In the genomic region with DNA sequence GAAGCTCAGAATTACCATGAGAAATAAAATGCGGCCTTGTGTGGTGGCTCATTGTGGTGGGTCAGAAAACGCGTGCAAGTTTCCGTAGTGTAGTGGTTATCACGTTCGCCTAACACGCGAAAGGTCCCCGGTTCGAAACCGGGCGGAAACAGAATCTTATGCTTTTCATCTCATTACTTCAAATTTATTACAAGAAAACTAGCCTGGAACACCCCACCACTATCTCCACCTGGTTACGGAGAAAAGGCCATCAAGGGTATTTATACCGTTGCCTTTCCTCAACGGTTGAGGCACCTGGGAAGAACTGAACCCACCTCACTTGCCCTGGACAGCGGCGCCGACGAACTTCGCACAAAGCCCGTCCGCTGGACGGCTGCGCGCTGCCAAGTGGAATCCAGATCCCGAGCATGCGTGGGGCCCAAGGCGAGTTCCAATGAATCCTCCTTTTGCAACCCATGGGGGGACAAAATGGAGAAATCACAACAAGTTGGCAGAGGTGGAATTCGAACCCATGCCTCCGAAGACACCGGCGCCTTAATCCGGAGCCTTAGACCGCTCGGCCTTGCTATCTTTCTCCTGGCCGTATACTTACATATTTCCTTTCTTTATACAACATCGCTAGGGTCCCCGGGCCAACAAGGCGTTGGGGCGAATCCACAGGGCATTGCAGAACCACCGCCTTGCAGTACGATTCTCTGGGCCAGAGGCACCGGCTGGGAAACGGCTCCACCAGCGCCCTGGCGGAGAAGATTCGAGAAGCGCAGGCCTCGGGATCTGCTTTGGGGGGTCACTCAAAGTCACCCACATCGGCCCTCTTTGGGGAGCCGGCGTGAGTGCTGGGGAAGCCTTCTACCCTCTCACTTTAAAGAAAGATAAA, we compare ENCODE assay signal across 10 cellular contexts. TPM values are rescaled to one million over a fixed set of nuclear protein-coding genes. Genes with fewer than 3 reads are reported as not detected.
A peak's percentile ranks its signal among the peaks of the same experiment; 100 is the strongest.
DNase-seq lines count a peak whose midpoint lies in the region; ATAC-seq, FAIRE-seq and TF ChIP-seq lines count a peak whose summit lies in the region.
"Had no signal": no experiment of that assay in that cellular context is flagged by ENCODE, and none has a peak within 500 bp of the region (broad histone marks: within the 10 kb centered on the region; RNA-seq: fewer than 3 reads in every experiment).

No MANE protein-coding gene starts in this region.

- H3K36me3 ChIP-seq in ES-I3 (ENCODE audit: insufficient read depth, low read length) (no peaks in the 10 kb centered on the region), MG63 (no peaks in the 10 kb centered on the region), GM12878 (ENCODE audit: control insufficient read depth in 2 of 2, insufficient read depth in 2 of 2, low read length in 1 of 2) (no peaks in the 10 kb centered on the region), neural progenitor cell (no peaks in the 10 kb centered on the region), ovary (no peaks in the 10 kb centered on the region), tibial nerve (no peaks in the 10 kb centered on the region)

- H3K79me2 ChIP-seq in GM12878 (ENCODE audit: control insufficient read depth, insufficient read depth, low read length) (no peaks in the 10 kb centered on the region), neural progenitor cell (ENCODE audit: low read depth) (no peaks in the 10 kb centered on the region)

- intact Hi-C loops in GM12878 (cut with micrococcal nuclease; ENCODE audit: unreplicated experiment), result no loop called here
- intact Hi-C loops in ovary (cut with DNase I), result no loop called here

- in situ Hi-C loops in GM12878 (cut with MboI), result loop anchor here (5.0 kb wide), 1 partner anchor 362 kb away; a partner anchor contains a TSS

- peak overlapping the region; percentile 81 for H3K4me3 Mint-ChIP-seq in neural progenitor cell

- peaks cover 55% of the 10 kb centered on the region for H3K27me3 Mint-ChIP-seq in neural progenitor cell (ENCODE audit: insufficient read depth, low read depth)

- peaks cover 5% of the 10 kb centered on the region for H3K9me3 Mint-ChIP-seq in neural progenitor cell

- SMC1A ChIA-PET in GM12878 (lab: Charles Lee; ENCODE audit: uncharacterized antibody, unreplicated experiment), result interaction anchor here (1.1 to 1.4 kb wide), 3 partner anchors 14 to 305 kb away, joined by 3 to 4 read pairs (median 3); no protein-coding TSS in a partner anchor

- H2AFZ ChIP-seq in GM12878 (ENCODE audit: control insufficient read depth, low read depth, low read length) (no peak overlapping the region), neural progenitor cell (replicated peaks) (no peak overlapping the region)

- peak; percentile 64 for DNase-seq in MG63
- DNase-seq in GM12878 (ENCODE audit: low read depth, low spot score), result no peak
- DNase-seq in neural progenitor cell (ENCODE audit: low spot score), result peak; percentile 23
- DNase-seq in ovary, result no peak
- no peak for DNase-seq in 8988T
- no peak for DNase-seq in SK-N-DZ (ENCODE audit: low spot score)
- no peak for DNase-seq in tibial nerve (ENCODE audit: low spot score in 2 of 2)
- DNase-seq: nucleus accumbens, SHP77 had no signal

- H3K27me3 ChIP-seq in MG63 (no peaks in the 10 kb centered on the region), GM12878 (replicated peaks in 1 of 2; ENCODE audit: control insufficient read depth in 2 of 2, insufficient read depth in 2 of 2, low read length in 1 of 2) (no peaks in the 10 kb centered on the region), neural progenitor cell (peaks cover 72% of the 10 kb centered on the region), ovary (no peaks in the 10 kb centered on the region), tibial nerve (peaks cover 0 to 54% of the 10 kb centered on the region in 2 donors)

- no peaks in the 10 kb centered on the region for H3K4me1 ChIP-seq in ES-I3 (ENCODE audit: insufficient read depth, low read length)
- H3K4me1 ChIP-seq in GM12878 (ENCODE audit: control insufficient read depth, insufficient read depth, low read length), result peaks cover 35% of the 10 kb centered on the region
- H3K4me1 ChIP-seq in neural progenitor cell, result peaks cover 8% of the 10 kb centered on the region
- peaks cover 4% of the 10 kb centered on the region for H3K4me1 ChIP-seq in ovary (ENCODE audit: insufficient read depth)
- peaks cover 0 to 21% (median 2%) of the 10 kb centered on the region in 4 donors for H3K4me1 ChIP-seq in tibial nerve

- H3F3A ChIP-seq in neural progenitor cell (ENCODE audit: low read depth), result peaks cover 50% of the 10 kb centered on the region

- H3K4me1 Mint-ChIP-seq in neural progenitor cell, result peaks cover 20% of the 10 kb centered on the region

- H3K27ac Mint-ChIP-seq in neural progenitor cell, result no peak overlapping the region

- no peak for TF ChIP-seq RAD21 in GM12878 (IDR thresholded peaks at IDR 0.05; ENCODE audit: insufficient read depth, low read depth, low read length)

- H3K9me3 ChIP-seq in ES-I3 (ENCODE audit: control insufficient read depth, insufficient read depth, low read length) (no peaks in the 10 kb centered on the region), MG63 (no peaks in the 10 kb centered on the region), GM12878 (replicated peaks; ENCODE audit: control insufficient read depth, insufficient read depth, low read length) (no peaks in the 10 kb centered on the region), neural progenitor cell (ENCODE audit: low read depth) (no peaks in the 10 kb centered on the region), ovary (no peaks in the 10 kb centered on the region), tibial nerve (no peaks in the 10 kb centered on the region)

- H3K27ac ChIP-seq in GM12878 (ENCODE audit: control insufficient read depth, insufficient read depth), result no peak overlapping the region
- H3K27ac ChIP-seq in neural progenitor cell, result no peak overlapping the region
- H3K27ac ChIP-seq in ovary, result no peak overlapping the region
- H3K27ac ChIP-seq in tibial nerve, result no peak overlapping the region

- TF ChIP-seq EP300 in GM12878 (IDR thresholded peaks at IDR 0.05; ENCODE audit: borderline replicate concordance in 1 of 2, control insufficient read depth in 1 of 2, low read depth in 2 of 2, low read length in 2 of 2) (no peak), ovary (IDR thresholded peaks at IDR 0.05) (no peak), tibial nerve (IDR thresholded peaks at IDR 0.05) (no peak)

- FAIRE-seq in GM12878 (lab: Jason Lieb, UNC), result peak; percentile 72

- H4K20me1 ChIP-seq in GM12878 (ENCODE audit: control insufficient read depth, insufficient read depth), result no peaks in the 10 kb centered on the region
- H4K20me1 ChIP-seq in neural progenitor cell (ENCODE audit: low read depth), result no peaks in the 10 kb centered on the region

- POLR2A ChIA-PET in GM12878 (lab: Charles Lee), result no interaction called here

- no peak for ATAC-seq in GM12878

- 73% methylated on average over 41 of the region's 52 CpGs for WGBS in GM12878 (ENCODE audit: insufficient coverage, insufficient replicate concordance, low lambda C conversion rate, missing lambda C conversion rate)
- WGBS in ovary, 3 donors, result 5 to 15% (median 10%) methylated on average over 42 to 49 of the region's 52 CpGs
- WGBS in tibial nerve, 2 donors, result 16 to 18% methylated on average over 41 to 45 of the region's 52 CpGs

- RAD21 ChIA-PET in GM12878 (lab: Charles Lee; ENCODE audit: unreplicated experiment), result interaction anchor here (0.8 kb wide), 1 partner anchor 25 kb away, joined by 3 read pairs; no protein-coding TSS in a partner anchor

- no peak overlapping the region for H3K4me3 ChIP-seq in MG63
- no peak overlapping the region for H3K4me3 ChIP-seq in GM12878
- H3K4me3 ChIP-seq in neural progenitor cell, result peak overlapping the region; percentile 49
- H3K4me3 ChIP-seq in ovary, result no peak overlapping the region
- H3K4me3 ChIP-seq in tibial nerve, result no peak overlapping the region

- TF ChIP-seq CTCF in GM12878 (IDR thresholded peaks at IDR 0.05 in 2 of 3, conservative IDR thresholded peaks at IDR 0.05 in 1 of 3; ENCODE audit: control insufficient read depth in 2 of 3, extremely low read depth in 1 of 3, insufficient read depth in 1 of 3, low read depth in 3 of 3, low read length in 3 of 3) (no peak), neural progenitor cell (IDR thresholded peaks at IDR 0.05) (no peak), ovary (IDR thresholded peaks at IDR 0.05) (no peak), tibial nerve (IDR thresholded peaks at IDR 0.05) (no peak)

- BruUV-seq in GM12878 (replicated peaks; lab: Mats Ljungman, UMichigan), result no TSS peak

- CTCF ChIA-PET in GM12878 (lab: Yijun Ruan, JAX), result interaction anchor here (1.4 to 1.8 kb wide), 3 partner anchors 9 to 380 kb away, joined by 4 to 7 read pairs (median 5); no protein-coding TSS in a partner anchor

- H3K9ac ChIP-seq in ES-I3 (ENCODE audit: low read depth, low read length) (peak overlapping the region; percentile 46; the same call in 1 of the 2 replicates), GM12878 (ENCODE audit: control insufficient read depth, insufficient read depth, low read length) (no peak overlapping the region), neural progenitor cell (no peak overlapping the region)

- H3K4me2 ChIP-seq in GM12878 (ENCODE audit: control insufficient read depth, insufficient read depth), result no peak overlapping the region; the same call in 1 of the 2 replicates
- H3K4me2 ChIP-seq in neural progenitor cell, result peak overlapping the region; percentile 85

- no peaks in the 10 kb centered on the region for H3K36me3 Mint-ChIP-seq in neural progenitor cell

- TF ChIP-seq POLR2A in GM12878 (IDR thresholded peaks at IDR 0.05; ENCODE audit: low read depth, low read length) (no peak), ovary (IDR thresholded peaks at IDR 0.05) (no peak), tibial nerve (IDR thresholded peaks at IDR 0.05) (no peak)

RNA-seq across cellular contexts. Expression of a gene that starts 16.9 kb away (rescaled TPM):
- total RNA-seq in MG63 (2014; rRNA removed; shearing (Covaris generic); ENCODE audit: low replicate concordance), result not detected in 2 replicates
- 0.20 and 0.56 TPM in 2 replicates for total RNA-seq in GM12878 (2013; cell fraction: nucleolus; rRNA removed)
- total RNA-seq in GM12878 (2014; rRNA removed) (not detected in 2 replicates), GM12878 (2014; rRNA removed; fragmentation: Illumina TruSeq; extraction: Trizol) (not detected in 2 replicates), GM12878 (2021) (not detected in 2 replicates), neural progenitor cell (ENCODE audit: low replicate concordance) (not detected in 2 replicates), ovary (under 1 TPM in 1 of 7 donors, not detected in 6; 0.80 TPM), tibial nerve (not detected)
- polyA plus RNA-seq in GM12878 (2011; ENCODE audit: low read depth), result not detected
- polyA plus RNA-seq in GM12878 (2011; rRNA removed) (0.14 and 0.26 TPM in 2 replicates), GM12878 (2014; fragmentation: Illumina TruSeq; extraction: Trizol) (0.11 TPM in 1 of 2 replicates, not detected in the other), GM12878 (2014; fragmentation: Nextera tagmentation; extraction: Ambion mirVana) (not detected), GM12878 (2014; rRNA removed) (not detected in 2 replicates), GM12878 (2016; fragmentation: Nextera tagmentation; extraction: Ambion mirVana) (not detected), ovary (not detected)
- polyA plus RNA-seq in GM12878 (2011; cell fraction: cytosol; rRNA removed), result 0.09 and 0.13 TPM in 2 replicates
- 0.22 and 0.25 TPM in 2 replicates for polyA plus RNA-seq in GM12878 (2011; cell fraction: nucleus; rRNA removed)
- not detected in 2 replicates for polyA plus RNA-seq in GM12878 (2012)
- polyA minus RNA-seq in GM12878 (2011; rRNA and poly(A)+ RNA removed), result 0.05 and 0.88 TPM in 2 replicates
- polyA minus RNA-seq in GM12878 (2011; cell fraction: cytosol; rRNA and poly(A)+ RNA removed), result not detected in 2 replicates
- polyA minus RNA-seq in GM12878 (2011; cell fraction: nucleus; rRNA and poly(A)+ RNA removed), result 0.24 and 0.29 TPM in 2 replicates
- not detected in 2 replicates for polyA plus RNA-seq in SK-N-DZ (2014; cell fraction: cytosol; rRNA removed)
- polyA plus RNA-seq in SK-N-DZ (2014; cell fraction: nucleus; rRNA removed), result not detected in 2 replicates

RNA-seq across cellular contexts. Expression of a gene that starts 33.3 kb away (rescaled TPM):
- total RNA-seq in MG63 (2014; rRNA removed; shearing (Covaris generic); ENCODE audit: low replicate concordance), result not detected in 2 replicates
- 1.1 and 2.0 TPM in 2 replicates for total RNA-seq in GM12878 (2013; cell fraction: nucleolus; rRNA removed)
- total RNA-seq in GM12878 (2014; rRNA removed) (0.05 TPM in 1 of 2 replicates, not detected in the other), GM12878 (2014; rRNA removed; fragmentation: Illumina TruSeq; extraction: Trizol) (not detected in 2 replicates), GM12878 (2021) (not detected in 2 replicates), neural progenitor cell (ENCODE audit: low replicate concordance) (not detected in 2 replicates), ovary (not detected), tibial nerve (not detected)
- 0.18 TPM for polyA plus RNA-seq in GM12878 (2011; ENCODE audit: low read depth)
- polyA plus RNA-seq in GM12878 (2011; rRNA removed) (3.2 and 4.4 TPM in 2 replicates), GM12878 (2014; fragmentation: Illumina TruSeq; extraction: Trizol) (not detected in 2 replicates), GM12878 (2014; fragmentation: Nextera tagmentation; extraction: Ambion mirVana) (not detected), GM12878 (2014; rRNA removed) (not detected in 2 replicates), GM12878 (2016; fragmentation: Nextera tagmentation; extraction: Ambion mirVana) (under 1 TPM in 1 of 2 experiments, not detected in 1; 0.20 TPM), ovary (not detected)
- polyA plus RNA-seq in GM12878 (2011; cell fraction: cytosol; rRNA removed), result 3.7 and 4.0 TPM in 2 replicates
- 1.9 and 4.3 TPM in 2 replicates for polyA plus RNA-seq in GM12878 (2011; cell fraction: nucleus; rRNA removed)
- 0.18 and 0.20 TPM in 2 replicates for polyA plus RNA-seq in GM12878 (2012)
- 3.6 and 4.9 TPM in 2 replicates for polyA minus RNA-seq in GM12878 (2011; rRNA and poly(A)+ RNA removed)
- 0.53 and 1.8 TPM in 2 replicates for polyA minus RNA-seq in GM12878 (2011; cell fraction: cytosol; rRNA and poly(A)+ RNA removed)
- 0.85 and 0.86 TPM in 2 replicates for polyA minus RNA-seq in GM12878 (2011; cell fraction: nucleus; rRNA and poly(A)+ RNA removed)
- polyA plus RNA-seq in SK-N-DZ (2014; cell fraction: cytosol; rRNA removed), result not detected in 2 replicates
- not detected in 2 replicates for polyA plus RNA-seq in SK-N-DZ (2014; cell fraction: nucleus; rRNA removed)

RNA-seq across cellular contexts. Expression of a gene that starts 40.7 kb away (rescaled TPM):
- total RNA-seq in MG63 (2014; rRNA removed; shearing (Covaris generic); ENCODE audit: low replicate concordance), result 15.6 and 22.6 TPM in 2 replicates
- total RNA-seq in GM12878 (2013; cell fraction: nucleolus; rRNA removed), result 0.59 and 0.84 TPM in 2 replicates
- total RNA-seq in GM12878 (2014; rRNA removed) (0.54 and 1.1 TPM in 2 replicates), GM12878 (2014; rRNA removed; fragmentation: Illumina TruSeq; extraction: Trizol) (0.22 and 0.46 TPM in 2 replicates), GM12878 (2021) (0.38 and 0.96 TPM in 2 replicates), neural progenitor cell (ENCODE audit: low replicate concordance) (not detected in 2 replicates), ovary (1 to 10 TPM in 2 of 7 donors, under 1 TPM in 5; 0.34 to 2.9 (median 0.93) TPM), tibial nerve (10 to 100 TPM in 3 of 4 donors, 1 to 10 TPM in 1; 3.7 to 12.1 (median 10.6) TPM)
- 1.1 TPM for polyA plus RNA-seq in GM12878 (2011; ENCODE audit: low read depth)
- polyA plus RNA-seq in GM12878 (2011; rRNA removed) (1.6 TPM in 2 replicates), GM12878 (2014; fragmentation: Illumina TruSeq; extraction: Trizol) (0.32 and 0.33 TPM in 2 replicates), GM12878 (2014; fragmentation: Nextera tagmentation; extraction: Ambion mirVana) (under 1 TPM; 0.02 to 0.20 TPM), GM12878 (2014; rRNA removed) (0.84 and 1.1 TPM in 2 replicates), GM12878 (2016; fragmentation: Nextera tagmentation; extraction: Ambion mirVana) (1 to 10 TPM in 1 of 2 experiments, under 1 TPM in 1; 0.44 to 1.3 TPM), ovary (under 1 TPM; 0.45 to 0.82 TPM)
- 0.97 and 1.0 TPM in 2 replicates for polyA plus RNA-seq in GM12878 (2011; cell fraction: cytosol; rRNA removed)
- 2.2 and 2.4 TPM in 2 replicates for polyA plus RNA-seq in GM12878 (2011; cell fraction: nucleus; rRNA removed)
- polyA plus RNA-seq in GM12878 (2012), result 0.87 and 1.7 TPM in 2 replicates
- polyA minus RNA-seq in GM12878 (2011; rRNA and poly(A)+ RNA removed), result 0.80 and 0.88 TPM in 2 replicates
- polyA minus RNA-seq in GM12878 (2011; cell fraction: cytosol; rRNA and poly(A)+ RNA removed), result 0.83 and 1.1 TPM in 2 replicates
- polyA minus RNA-seq in GM12878 (2011; cell fraction: nucleus; rRNA and poly(A)+ RNA removed), result 0.73 and 1.5 TPM in 2 replicates
- polyA plus RNA-seq in SK-N-DZ (2014; cell fraction: cytosol; rRNA removed), result 0.17 and 1.8 TPM in 2 replicates
- polyA plus RNA-seq in SK-N-DZ (2014; cell fraction: nucleus; rRNA removed), result 2.4 and 4.4 TPM in 2 replicates

RNA-seq across cellular contexts. Expression of a gene that starts 58.8 kb away (rescaled TPM):
- 31.9 and 43.0 TPM in 2 replicates for total RNA-seq in MG63 (2014; rRNA removed; shearing (Covaris generic); ENCODE audit: low replicate concordance)
- 30.1 and 34.3 TPM in 2 replicates for total RNA-seq in GM12878 (2013; cell fraction: nucleolus; rRNA removed)
- total RNA-seq in GM12878 (2014; rRNA removed) (16.0 and 17.2 TPM in 2 replicates), GM12878 (2014; rRNA removed; fragmentation: Illumina TruSeq; extraction: Trizol) (10.5 and 10.6 TPM in 2 replicates), GM12878 (2021) (24.6 and 28.9 TPM in 2 replicates), neural progenitor cell (ENCODE audit: low replicate concordance) (8.1 and 24.2 TPM in 2 replicates), ovary (10 to 100 TPM in 6 of 7 donors, 1 to 10 TPM in 1; 8.2 to 22.7 (median 17.6) TPM), tibial nerve (10 to 100 TPM; 17.9 to 25.7 (median 22.7) TPM)
- 11.5 TPM for polyA plus RNA-seq in GM12878 (2011; ENCODE audit: low read depth)
- polyA plus RNA-seq in GM12878 (2011; rRNA removed) (14.8 and 17.7 TPM in 2 replicates), GM12878 (2014; fragmentation: Illumina TruSeq; extraction: Trizol) (9.4 and 10.6 TPM in 2 replicates), GM12878 (2014; fragmentation: Nextera tagmentation; extraction: Ambion mirVana) (1 to 10 TPM; 1.0 to 3.2 TPM), GM12878 (2014; rRNA removed) (21.5 and 24.4 TPM in 2 replicates), GM12878 (2016; fragmentation: Nextera tagmentation; extraction: Ambion mirVana) (1 to 10 TPM; 5.2 to 5.5 TPM), ovary (10 to 100 TPM; 11.1 to 13.2 TPM)
- polyA plus RNA-seq in GM12878 (2011; cell fraction: cytosol; rRNA removed), result 16.4 and 21.9 TPM in 2 replicates
- polyA plus RNA-seq in GM12878 (2011; cell fraction: nucleus; rRNA removed), result 173 and 195 TPM in 2 replicates
- polyA plus RNA-seq in GM12878 (2012), result 21.7 and 28.2 TPM in 2 replicates
- polyA minus RNA-seq in GM12878 (2011; rRNA and poly(A)+ RNA removed), result 8.6 and 10.9 TPM in 2 replicates
- polyA minus RNA-seq in GM12878 (2011; cell fraction: cytosol; rRNA and poly(A)+ RNA removed), result 6.8 and 7.5 TPM in 2 replicates
- 16.0 and 24.7 TPM in 2 replicates for polyA minus RNA-seq in GM12878 (2011; cell fraction: nucleus; rRNA and poly(A)+ RNA removed)
- 12.7 and 19.2 TPM in 2 replicates for polyA plus RNA-seq in SK-N-DZ (2014; cell fraction: cytosol; rRNA removed)
- polyA plus RNA-seq in SK-N-DZ (2014; cell fraction: nucleus; rRNA removed), result 56.8 and 82.1 TPM in 2 replicates

Comparison
In these comparisons a context has a peak if more than half of its experiments do, and no peak if none do; other contexts are left out.
1. DNase-seq: peak in MG63 (single experiment) and neural progenitor cell (single experiment); none in GM12878 (single experiment), ovary (0 of 5), 8988T (single experiment), SK-N-DZ (single experiment) and tibial nerve (0 of 2).